8 cellular contexts compared by ENCODE assay signal in genomic region chr7:151051108-151051507, GRCh38. TPM values are rescaled to one million over a fixed set of nuclear protein-coding genes. Genes with fewer than 3 reads are reported as not detected.
DNase-seq lines count a peak whose midpoint lies in the region; ATAC-seq and TF ChIP-seq lines count a peak whose summit lies in the region.

No MANE protein-coding gene starts in this region.

- DNase-seq in Right ventricle myocardium inferior (ENCODE audit: missing footprints) (peak; percentile 76), right atrium auricular region (ENCODE audit: low spot score) (no peak), left ventricle myocardium superior (peak; percentile 78), smooth muscle cell (lab: John Stamatoyannopoulos, UW; ENCODE audit: unreplicated experiment) (peak; percentile 56), NCI-H1694 treated with DMSO at 0.1 percent for 48 hours (lab: John Stamatoyannopoulos, UW) (no peak), NCI-H226 (no peak)
- peak; percentile 66 for DNase-seq in activated naive CD4-positive, alpha-beta T cell treated with anti-CD3 and anti-CD28 coated beads, Interleukin-2, amount 50 U/mL, for 16 hours

- H3K27me3 ChIP-seq in right atrium auricular region (no peaks in the 10 kb centered on the region), smooth muscle cell (ENCODE audit: low read depth) (no peaks in the 10 kb centered on the region)

- H3K79me2 ChIP-seq in smooth muscle cell (ENCODE audit: low read depth): no peaks in the 10 kb centered on the region

- intact Hi-C loops in Right ventricle myocardium inferior (cut with DNase I): no loop called here
- intact Hi-C loops in left ventricle myocardium superior (cut with micrococcal nuclease): no loop called here

- 2% methylated on average over 35 of the region's 50 CpGs for WGBS in smooth muscle cell (ENCODE audit: low lambda C conversion rate)

- H3K4me2 ChIP-seq in smooth muscle cell: peak overlapping the region; percentile 82

- H3K4me1 ChIP-seq in right atrium auricular region (peaks cover 0 to 18% of the 10 kb centered on the region in 2 donors), smooth muscle cell (ENCODE audit: low read depth) (no peaks in the 10 kb centered on the region)

- no peaks in the 10 kb centered on the region for H3F3A ChIP-seq in smooth muscle cell (ENCODE audit: low read depth)

- H3K4me3 ChIP-seq in right atrium auricular region: peak overlapping the region in 1 of 2 donors; percentile 22
- H3K4me3 ChIP-seq in smooth muscle cell: peak overlapping the region; percentile 29

- no peak overlapping the region for H3K9ac ChIP-seq in smooth muscle cell (ENCODE audit: low read depth)

- H3K27ac ChIP-seq in right atrium auricular region (no peak overlapping the region), smooth muscle cell (ENCODE audit: low read depth) (no peak overlapping the region)

- peak; percentile 56 for ATAC-seq in Right ventricle myocardium inferior
- ATAC-seq in left ventricle myocardium superior: peak; percentile 73
- ATAC-seq in GM19397 (IDR thresholded peaks at IDR 0.05; ENCODE audit: unreplicated experiment): no peak

- H2AFZ ChIP-seq in smooth muscle cell (ENCODE audit: low read depth): no peak overlapping the region

- peaks cover 8% of the 10 kb centered on the region for H4K20me1 ChIP-seq in smooth muscle cell (ENCODE audit: low read depth)

- TF ChIP-seq CTCF in right atrium auricular region (IDR thresholded peaks at IDR 0.05): no peak
- TF ChIP-seq CTCF in smooth muscle cell (IDR thresholded peaks at IDR 0.05; ENCODE audit: borderline replicate concordance, insufficient read depth, poor library complexity, severe bottlenecking): no peak

- H3K36me3 ChIP-seq in right atrium auricular region (no peaks in the 10 kb centered on the region), smooth muscle cell (ENCODE audit: low read depth) (no peaks in the 10 kb centered on the region)

- no peaks in the 10 kb centered on the region for H3K9me3 ChIP-seq in right atrium auricular region
- no peaks in the 10 kb centered on the region for H3K9me3 ChIP-seq in smooth muscle cell (replicated peaks; ENCODE audit: low read depth)

RNA-seq across cellular contexts. Expression of gene ASIC3, which starts 2.8 kb away (rescaled TPM):
- total RNA-seq in Right ventricle myocardium inferior (5.5 TPM), right atrium auricular region (1 to 10 TPM; 1.1 to 1.2 TPM), left ventricle myocardium superior (8.6 TPM), smooth muscle cell (2.2 and 2.3 TPM in 2 replicates)
- 2.0 and 4.7 TPM in 2 replicates for polyA plus RNA-seq in smooth muscle cell

RNA-seq across cellular contexts. Expression of gene CDK5, which starts 6.6 kb away (rescaled TPM):
- 6.7 TPM for total RNA-seq in Right ventricle myocardium inferior
- 1 to 10 TPM; 4.4 to 4.9 TPM for total RNA-seq in right atrium auricular region
- 8.1 TPM for total RNA-seq in left ventricle myocardium superior
- total RNA-seq in smooth muscle cell: 18.6 and 22.1 TPM in 2 replicates
- polyA plus RNA-seq in smooth muscle cell: 36.4 and 50.1 TPM in 2 replicates

RNA-seq across cellular contexts. Expression of gene SLC4A2, which starts 8.3 kb away (rescaled TPM):
- total RNA-seq in Right ventricle myocardium inferior: 61.2 TPM
- 100 to 1,000 TPM in 1 of 2 donors, 10 to 100 TPM in 1; 55.3 to 114 TPM for total RNA-seq in right atrium auricular region
- 64.1 TPM for total RNA-seq in left ventricle myocardium superior
- 42.3 and 89.3 TPM in 2 replicates for total RNA-seq in smooth muscle cell
- polyA plus RNA-seq in smooth muscle cell: 96.4 and 104 TPM in 2 replicates

RNA-seq across cellular contexts. Expression of gene ABCB8, which starts 22.9 kb away (rescaled TPM):
- total RNA-seq in Right ventricle myocardium inferior (24.5 TPM), right atrium auricular region (10 to 100 TPM; 11.9 to 20.6 TPM), left ventricle myocardium superior (29.7 TPM), smooth muscle cell (17.3 and 23.4 TPM in 2 replicates)
- 24.2 and 27.0 TPM in 2 replicates for polyA plus RNA-seq in smooth muscle cell

RNA-seq across cellular contexts. Expression of gene ATG9B, which starts 26.8 kb away (rescaled TPM):
- total RNA-seq in Right ventricle myocardium inferior (not detected), right atrium auricular region (not detected), left ventricle myocardium superior (not detected), smooth muscle cell (1.7 and 2.6 TPM in 2 replicates)
- polyA plus RNA-seq in smooth muscle cell: 6.5 and 16.6 TPM in 2 replicates

Comparison
In these comparisons a context has a peak if more than half of its experiments do, and no peak if none do; other contexts are left out.
1. DNase-seq: peak in Right ventricle myocardium inferior (single experiment), activated naive CD4-positive, alpha-beta T cell treated with anti-CD3 and anti-CD28 coated beads, Interleukin-2, amount 50 U/mL, for 16 hours (single experiment), left ventricle myocardium superior (single experiment) and smooth muscle cell (single experiment); none in right atrium auricular region (single experiment), NCI-H1694 treated with DMSO at 0.1 percent for 48 hours (single experiment) and NCI-H226 (single experiment).